ENCODE assay signal across 29 cellular contexts in the genomic region with DNA sequence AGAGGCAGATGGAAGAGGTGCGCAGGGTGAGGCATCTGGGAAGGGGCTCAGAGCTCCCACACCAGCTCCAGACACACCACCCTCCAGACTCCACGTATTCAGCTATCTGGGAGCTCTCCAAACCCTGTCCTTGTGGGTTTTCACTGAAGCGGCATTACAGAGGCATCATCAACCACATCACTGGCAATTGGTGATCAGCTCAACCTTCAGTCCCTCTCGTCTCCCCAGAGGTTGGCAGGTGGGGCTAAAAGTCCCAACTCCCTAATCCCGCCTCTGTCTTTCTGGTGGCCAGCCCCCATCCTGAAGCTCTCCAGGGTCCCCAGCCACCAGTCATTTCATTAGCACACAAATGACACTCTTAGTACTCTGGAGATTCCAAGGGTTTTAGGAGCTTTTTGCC.
"Had no signal": no experiment of that assay in that cellular context is flagged by ENCODE, and none has a peak within 500 bp of the region (broad histone marks: within the 10 kb centered on the region; RNA-seq: fewer than 3 reads in every experiment).

No MANE protein-coding gene starts in this region.

- ATAC-seq: activated CD8-positive, alpha-beta memory T cell treated with anti-CD3 and anti-CD28 coated beads, Interleukin-2, amount 10 ng/mL, durations not matched to agents 7 days and 5 days; activated naive CD8-positive, alpha-beta T cell treated with anti-CD3 and anti-CD28 coated beads, Interleukin-2, amount 50 U/mL, for 24 hours; K562; Panc1 had no signal

- H3K4me3 ChIP-seq: K562, SJSA1 had no signal

- DNase-seq: activated CD4-positive, alpha-beta memory T cell treated with anti-CD3 and anti-CD28 coated beads, Interleukin-2, amount 10 ng/mL, durations not matched to agents 7 days and 5 days; activated CD4-positive, alpha-beta T cell treated with anti-CD3 and anti-CD28 coated beads for 1 hour; activated CD4-positive, alpha-beta T cell treated with anti-CD3 and anti-CD28 coated beads for 48 hours; activated CD4-positive, CD25-positive, alpha-beta regulatory T cell; activated CD8-positive, alpha-beta memory T cell treated with anti-CD3 and anti-CD28 coated beads for 24 hours; activated CD8-positive, alpha-beta memory T cell treated with anti-CD3 and anti-CD28 coated beads, Interleukin-2, amount 10 ng/mL, durations not matched to agents 7 days and 5 days; activated CD8-positive, alpha-beta memory T cell treated with anti-CD3 and anti-CD28 coated beads, Interleukin-2, amount 50 U/mL, for 48 hours; activated effector memory CD4-positive, alpha-beta T cell treated with Interleukin-2 at 50 U/mL for 16 hours; activated naive CD4-positive, alpha-beta T cell treated with anti-CD3 and anti-CD28 coated beads, Interleukin-2, amount 10 ng/mL, durations not matched to agents 7 days and 5 days; activated naive CD8-positive, alpha-beta T cell treated with anti-CD3 and anti-CD28 coated beads, Interleukin-2, amount 50 U/mL, for 24 hours; activated T-cell treated with anti-CD3 and anti-CD28 coated beads, Interleukin-2, amount 50 U/mL, for 48 hours; aorta; brain microvascular endothelial cell; central memory CD4-positive, alpha-beta T cell; NCI-H1092 treated with DMSO at 0.1 percent for 48 hours; NCI-H1417 treated with DMSO at 0.1 percent for 48 hours; NCI-H187 treated with DMSO at 0.1 percent for 48 hours; NCI-H2081; NCI-H226; NCI-H446 treated with DMSO at 0.1 percent for 48 hours; NCI-H524; NCI-H69; NCI-H82; SHP77 treated with DMSO at 0.1 percent for 48 hours; SK-N-SH had no signal

- H3K27me3 ChIP-seq: SJSA1 had no signal

- H3K36me3 ChIP-seq: brain microvascular endothelial cell, SJSA1 had no signal

- H3K27ac ChIP-seq: brain microvascular endothelial cell, SJSA1, VCaP had no signal
